Comparison of ENCODE assay signal across 1 cellular context in genomic region chr20:36676701-36677421, GRCh38.
A peak's percentile ranks its signal among the peaks of the same experiment; 100 is the strongest.
TF ChIP-seq lines count a peak whose summit lies in the region.

No MANE protein-coding gene starts in this region.

TF ChIP-seq in HepG2, 621 proteins besides CTCF, POLR2A, EP300 and RAD21 (continued from another document and continues in another):
- no peak for TF ChIP-seq HNF1A (IDR thresholded peaks at IDR 0.05; ENCODE audit: low read depth)
- TF ChIP-seq HNF1A (CRISPR knock-in tag; IDR thresholded peaks at IDR 0.05; ENCODE audit: borderline replicate concordance): no peak
- no peak for TF ChIP-seq TRIM24 (CRISPR knock-in tag; IDR thresholded peaks at IDR 0.05)
- TF ChIP-seq ZBTB7B (CRISPR knock-in tag; IDR thresholded peaks at IDR 0.05): no peak
- TF ChIP-seq HOXA7 (CRISPR knock-in tag; IDR thresholded peaks at IDR 0.05): no peak
- TF ChIP-seq NFAT5 (CRISPR knock-in tag; IDR thresholded peaks at IDR 0.05): no peak
- peak; percentile 34; the same call in 1 of the 2 replicates for TF ChIP-seq ZFX (CRISPR knock-in tag; IDR thresholded peaks at IDR 0.05; ENCODE audit: low read depth)
- TF ChIP-seq ONECUT2 (CRISPR knock-in tag; IDR thresholded peaks at IDR 0.05): no peak
- peak; percentile 81; the same call in 1 of the 2 replicates for TF ChIP-seq KDM2A (CRISPR knock-in tag; IDR thresholded peaks at IDR 0.05; ENCODE audit: borderline replicate concordance, low read depth)
- no peak for TF ChIP-seq GPBP1L1 (CRISPR knock-in tag; IDR thresholded peaks at IDR 0.05)
- no peak for TF ChIP-seq ZNF512 (CRISPR knock-in tag; IDR thresholded peaks at IDR 0.05)
- peak; percentile 95 for TF ChIP-seq AGO2 (optimal IDR thresholded peaks at IDR 0.05; ENCODE audit: low read depth, low read length)
- no peak for TF ChIP-seq CEBPB (IDR thresholded peaks at IDR 0.05; ENCODE audit: borderline replicate concordance, low read depth, low read length)
- TF ChIP-seq RAD51 (IDR thresholded peaks at IDR 0.05; ENCODE audit: borderline replicate concordance): no peak
- TF ChIP-seq MAFG (CRISPR knock-in tag; IDR thresholded peaks at IDR 0.05): no peak
- no peak for TF ChIP-seq SRY (CRISPR knock-in tag; IDR thresholded peaks at IDR 0.05)
- TF ChIP-seq U2AF2 (IDR thresholded peaks at IDR 0.05; ENCODE audit: low read depth, low read length): no peak
- TF ChIP-seq ZBTB20 (CRISPR knock-in tag; IDR thresholded peaks at IDR 0.05; ENCODE audit: borderline replicate concordance, low read depth): no peak
- TF ChIP-seq SMC3 (IDR thresholded peaks at IDR 0.05; ENCODE audit: low read length): no peak
- no peak for TF ChIP-seq ZSCAN12 (CRISPR knock-in tag; IDR thresholded peaks at IDR 0.05)
- no peak for TF ChIP-seq ZSCAN9 (CRISPR knock-in tag; IDR thresholded peaks at IDR 0.05; ENCODE audit: borderline replicate concordance)
- TF ChIP-seq HES4 (CRISPR knock-in tag; IDR thresholded peaks at IDR 0.05; ENCODE audit: borderline replicate concordance): no peak; the same call in 1 of the 2 replicates
- TF ChIP-seq RARG (CRISPR knock-in tag; IDR thresholded peaks at IDR 0.05; ENCODE audit: low read depth): no peak
- no peak for TF ChIP-seq ZNF512B (CRISPR knock-in tag; IDR thresholded peaks at IDR 0.05; ENCODE audit: borderline replicate concordance)
- no peak for TF ChIP-seq NPAS2 (CRISPR knock-in tag; IDR thresholded peaks at IDR 0.05; ENCODE audit: borderline replicate concordance)
- TF ChIP-seq PTBP1 (IDR thresholded peaks at IDR 0.05; ENCODE audit: low read depth, low read length, poor library complexity, severe bottlenecking): no peak
- no peak for TF ChIP-seq ZNF7 (CRISPR knock-in tag; IDR thresholded peaks at IDR 0.05)
- no peak for TF ChIP-seq SCMH1 (CRISPR knock-in tag; IDR thresholded peaks at IDR 0.05; ENCODE audit: borderline replicate concordance)
- no peak for TF ChIP-seq KLF9 (CRISPR knock-in tag; IDR thresholded peaks at IDR 0.05; ENCODE audit: low read depth)
- TF ChIP-seq ZBTB26 (CRISPR knock-in tag; IDR thresholded peaks at IDR 0.05; ENCODE audit: borderline replicate concordance): no peak
- TF ChIP-seq ARNT (IDR thresholded peaks at IDR 0.05): no peak
- peak; percentile 70 for TF ChIP-seq GABPB1 (CRISPR knock-in tag; IDR thresholded peaks at IDR 0.05)
- no peak for TF ChIP-seq PRMT3 (CRISPR knock-in tag; IDR thresholded peaks at IDR 0.05; ENCODE audit: borderline replicate concordance, low read depth)
- no peak for TF ChIP-seq HOXD1 (CRISPR knock-in tag; IDR thresholded peaks at IDR 0.05)
- no peak for TF ChIP-seq TBL1XR1 (IDR thresholded peaks at IDR 0.05; ENCODE audit: borderline replicate concordance, low read length, partially characterized antibody)
- TF ChIP-seq ZNF138 (CRISPR knock-in tag; IDR thresholded peaks at IDR 0.05; ENCODE audit: low read depth): peak; percentile 50; the same call in 1 of the 2 replicates
- no peak for TF ChIP-seq ZKSCAN1 (IDR thresholded peaks at IDR 0.05; ENCODE audit: low read length)
- no peak for TF ChIP-seq NR1H2 (CRISPR knock-in tag; IDR thresholded peaks at IDR 0.05; ENCODE audit: borderline replicate concordance, low read depth)
- TF ChIP-seq SNAI1 (CRISPR knock-in tag; IDR thresholded peaks at IDR 0.05; ENCODE audit: borderline replicate concordance): no peak
- TF ChIP-seq KMT2B (CRISPR knock-in tag; IDR thresholded peaks at IDR 0.05): no peak; the same call in 1 of the 2 replicates
- TF ChIP-seq SATB2 (CRISPR knock-in tag; IDR thresholded peaks at IDR 0.05): no peak
- no peak for TF ChIP-seq CBX2 (IDR thresholded peaks at IDR 0.05; ENCODE audit: low read depth, low read length)
- no peak for TF ChIP-seq CBX2 (CRISPR knock-in tag; IDR thresholded peaks at IDR 0.05; ENCODE audit: low read depth)
- no peak for TF ChIP-seq ZNF460 (CRISPR knock-in tag; IDR thresholded peaks at IDR 0.05; ENCODE audit: borderline replicate concordance)
- 0 out of 2 replicates have a peak, but pooled peaks have one; percentile 26 for TF ChIP-seq ARID4A (CRISPR knock-in tag; IDR thresholded peaks at IDR 0.05; ENCODE audit: borderline replicate concordance)
